ENCODE assay signal across 8 cellular contexts in the genomic region with DNA sequence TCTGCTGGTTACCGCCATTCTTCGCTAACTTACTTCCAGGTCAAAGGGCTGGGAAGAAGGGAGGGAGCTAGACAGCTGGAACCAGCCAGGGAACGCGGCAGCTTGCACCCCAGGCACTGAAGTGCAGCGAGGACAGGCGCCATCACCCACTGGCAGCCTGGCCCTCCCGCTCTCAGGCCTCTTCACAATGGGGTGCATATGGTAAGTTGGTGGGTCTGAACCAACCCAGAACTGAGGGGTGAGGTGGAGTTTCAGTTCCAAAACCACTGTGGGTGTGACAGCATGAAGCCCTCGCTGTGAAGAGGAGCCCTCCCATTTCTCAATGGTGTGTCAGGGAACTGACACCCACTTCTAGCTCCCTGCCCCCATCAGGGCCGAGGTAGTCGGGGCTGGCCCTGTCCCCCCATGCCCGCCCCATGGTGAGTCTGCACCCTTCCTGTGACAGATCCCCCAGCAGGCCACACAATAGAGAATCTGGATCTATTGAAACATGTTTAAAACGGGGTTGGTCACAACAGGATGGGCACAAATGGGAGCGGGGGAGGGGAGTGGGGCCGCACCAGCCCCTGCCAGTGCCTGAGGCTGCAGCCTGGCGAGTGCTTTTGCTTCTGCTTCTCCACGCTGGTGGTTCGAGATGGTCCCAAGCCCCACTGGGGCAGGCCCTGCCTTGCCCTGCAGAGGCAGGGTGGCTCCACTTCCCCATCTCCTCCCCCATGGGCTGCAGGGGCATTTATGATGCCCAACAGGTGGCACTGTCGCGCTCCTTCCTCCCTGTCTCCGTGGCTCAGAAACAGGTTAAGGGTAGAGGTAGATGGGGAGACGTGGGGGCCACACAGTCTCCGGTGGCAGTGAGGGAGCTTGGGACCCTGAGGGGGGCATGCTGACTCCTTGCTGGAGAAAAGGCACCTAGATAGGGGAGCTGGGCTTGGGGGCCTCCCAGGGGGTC. TPM values are rescaled to one million over a fixed set of nuclear protein-coding genes. Genes with fewer than 3 reads are reported as not detected.
DNase-seq lines count a peak whose midpoint lies in the region; ATAC-seq and TF ChIP-seq lines count a peak whose summit lies in the region.

No MANE protein-coding gene starts in this region.

- no peaks in the 10 kb centered on the region for H3K27me3 Mint-ChIP-seq in activated CD4-positive, alpha-beta T cell treated with anti-CD3 and anti-CD28 coated beads for 36 hours
- no peaks in the 10 kb centered on the region for H3K27me3 Mint-ChIP-seq in dendritic cell treated with granulocyte-macrophage colony-stimulating factor and Interleukin-4, amounts not matched to agents 40 ng/mL and 50 ng/mL, for 4 days

- ATAC-seq in GM21529 (IDR thresholded peaks at IDR 0.05; ENCODE audit: unreplicated experiment) (peak; percentile 28), GM19397 (IDR thresholded peaks at IDR 0.05; ENCODE audit: unreplicated experiment) (no peak)
- peak; percentile 42 for ATAC-seq in activated CD4-positive, alpha-beta T cell treated with anti-CD3 and anti-CD28 coated beads for 36 hours

- TF ChIP-seq CTCF in stomach (IDR thresholded peaks at IDR 0.05) = peak in 5 of 7 experiments; percentile 25 to 58 (median 51)

- H3K27ac Mint-ChIP-seq in activated CD4-positive, alpha-beta T cell treated with anti-CD3 and anti-CD28 coated beads for 36 hours = peak overlapping the region; percentile 88
- H3K27ac Mint-ChIP-seq in dendritic cell treated with granulocyte-macrophage colony-stimulating factor and Interleukin-4, amounts not matched to agents 40 ng/mL and 50 ng/mL, for 4 days = peak overlapping the region; percentile 84

- no peak for TF ChIP-seq POLR2A in stomach (IDR thresholded peaks at IDR 0.05)

- POLR2A ChIA-PET in activated CD4-positive, alpha-beta T cell treated with anti-CD3 and anti-CD28 coated beads for 36 hours (lab: Charles Lee) = interaction anchor here (0.6 to 1.5 kb wide), 5 partner anchors 45 to 106 kb away, joined by 3 to 6 read pairs (median 5); a partner anchor contains a TSS

- no peaks in the 10 kb centered on the region for H3K9me3 Mint-ChIP-seq in activated CD4-positive, alpha-beta T cell treated with anti-CD3 and anti-CD28 coated beads for 36 hours (ENCODE audit: low read depth)
- H3K9me3 Mint-ChIP-seq in dendritic cell treated with granulocyte-macrophage colony-stimulating factor and Interleukin-4, amounts not matched to agents 40 ng/mL and 50 ng/mL, for 4 days = no peaks in the 10 kb centered on the region

- CTCF ChIA-PET in activated CD4-positive, alpha-beta T cell treated with anti-CD3 and anti-CD28 coated beads for 36 hours (lab: Charles Lee) = interaction anchor here (0.6 to 3.4 kb wide), 20 partner anchors 10 to 272 kb away, joined by 3 to 23 read pairs (median 4); a partner anchor contains a TSS

- peak overlapping the region; percentile 48 to 87 (median 82) for H3K27ac ChIP-seq in stomach

- H3K9me3 ChIP-seq in stomach = no peaks in the 10 kb centered on the region

- H3K4me1 Mint-ChIP-seq in activated CD4-positive, alpha-beta T cell treated with anti-CD3 and anti-CD28 coated beads for 36 hours = peaks cover 64% of the 10 kb centered on the region
- peaks cover 79% of the 10 kb centered on the region for H3K4me1 Mint-ChIP-seq in dendritic cell treated with granulocyte-macrophage colony-stimulating factor and Interleukin-4, amounts not matched to agents 40 ng/mL and 50 ng/mL, for 4 days (ENCODE audit: low read depth)

- H3K36me3 Mint-ChIP-seq in activated CD4-positive, alpha-beta T cell treated with anti-CD3 and anti-CD28 coated beads for 36 hours (ENCODE audit: low read depth) = peaks cover 35% of the 10 kb centered on the region
- peaks cover 77% of the 10 kb centered on the region for H3K36me3 Mint-ChIP-seq in dendritic cell treated with granulocyte-macrophage colony-stimulating factor and Interleukin-4, amounts not matched to agents 40 ng/mL and 50 ng/mL, for 4 days (ENCODE audit: low read depth)

- intact Hi-C loops in activated CD4-positive, alpha-beta T cell treated with anti-CD3 and anti-CD28 coated beads for 36 hours (cut with DNase I, micrococcal nuclease) = loop anchor here (1.0 to 10.0 kb wide), 8 partner anchors 13 to 273 kb away; a partner anchor contains a TSS
- intact Hi-C loops in dendritic cell treated with granulocyte-macrophage colony-stimulating factor and Interleukin-4, amounts not matched to agents 40 ng/mL and 50 ng/mL, for 4 days (cut with micrococcal nuclease) = loop anchor here (2.0 to 5.0 kb wide), 3 partner anchors 75 to 270 kb away; a partner anchor contains a TSS
- intact Hi-C loops in stomach (cut with DNase I; ENCODE audit: low total_unique reads) = no loop called here

- peak overlapping the region; percentile 67 to 71 (median 69) for H3K4me3 ChIP-seq in stomach

- H3K4me1 ChIP-seq in stomach = peaks cover 35 to 78% (median 57%) of the 10 kb centered on the region in 4 donors

- peaks cover 13 to 35% (median 33%) of the 10 kb centered on the region in 4 donors for H3K36me3 ChIP-seq in stomach

- peak overlapping the region; percentile 79 for H3K4me3 Mint-ChIP-seq in activated CD4-positive, alpha-beta T cell treated with anti-CD3 and anti-CD28 coated beads for 36 hours
- H3K4me3 Mint-ChIP-seq in dendritic cell treated with granulocyte-macrophage colony-stimulating factor and Interleukin-4, amounts not matched to agents 40 ng/mL and 50 ng/mL, for 4 days = peak overlapping the region; percentile 90

- H3K27me3 ChIP-seq in stomach = no peaks in the 10 kb centered on the region

- WGBS in stomach, 5 donors = 57 to 64% (median 63%) methylated on average over 16 to 22 of the region's 22 CpGs

- no peak for TF ChIP-seq EP300 in stomach (IDR thresholded peaks at IDR 0.05)

- DNase-seq in EL (peak; percentile 36), NCI-H1694 (lab: John Stamatoyannopoulos, UW) (peak; percentile 39), mucosa of gallbladder (ENCODE audit: low spot score) (peak; percentile 62), stomach (peak; percentile 73)
- DNase-seq in activated CD4-positive, alpha-beta T cell treated with anti-CD3 and anti-CD28 coated beads for 36 hours = peak; percentile 90

RNA-seq across cellular contexts. Expression of a gene that starts 2.3 kb away (rescaled TPM):
- 100 to 1,000 TPM; 119 to 127 TPM for total RNA-seq in activated CD4-positive, alpha-beta T cell treated with anti-CD3 and anti-CD28 coated beads for 36 hours
- total RNA-seq in mucosa of gallbladder = 19.0 TPM
- 10 to 100 TPM in 2 of 5 donors, 1 to 10 TPM in 3; 4.9 to 27.2 (median 9.6) TPM for total RNA-seq in stomach
- 10 to 100 TPM; 12.0 to 21.0 (median 20.2) TPM for polyA plus RNA-seq in stomach

RNA-seq across cellular contexts. Expression of a gene that starts 44.0 kb away (rescaled TPM):
- total RNA-seq in activated CD4-positive, alpha-beta T cell treated with anti-CD3 and anti-CD28 coated beads for 36 hours = 10 to 100 TPM; 51.0 to 53.6 TPM
- 28.5 TPM for total RNA-seq in mucosa of gallbladder
- total RNA-seq in stomach = 10 to 100 TPM; 15.8 to 56.2 (median 31.3) TPM
- polyA plus RNA-seq in stomach = 10 to 100 TPM in 2 of 3 donors, 1 to 10 TPM in 1; 9.8 to 17.7 (median 12.6) TPM

Comparison
In these comparisons a context has a peak if more than half of its experiments do, and no peak if none do; other contexts are left out.
1. DNase-seq: peak in every context shown above with its lines; median percentile 90 in activated CD4-positive, alpha-beta T cell treated with anti-CD3 and anti-CD28 coated beads for 36 hours; 73 in stomach; 62 in mucosa of gallbladder; 39 in NCI-H1694; 36 in EL.